ENCODE assay signal across 1 cellular context in genomic region chr1:112674440-112674985, GRCh38.
TF ChIP-seq lines count a peak whose summit lies in the region.

TSS of gene MOV10 (plus strand) at chr1:112674659. CDS start at chr1:112674913, 254 bp downstream.

TF ChIP-seq in HepG2, 621 proteins besides CTCF, POLR2A, EP300 and RAD21 (continued from another document and continues in another):
- TF ChIP-seq STAT6 (CRISPR knock-in tag; IDR thresholded peaks at IDR 0.05; ENCODE audit: borderline replicate concordance) (no peak), MAF1 (CRISPR knock-in tag; IDR thresholded peaks at IDR 0.05; ENCODE audit: borderline replicate concordance) (no peak), ZBTB37 (CRISPR knock-in tag; IDR thresholded peaks at IDR 0.05) (no peak), ZNF280B (CRISPR knock-in tag; IDR thresholded peaks at IDR 0.05; ENCODE audit: borderline replicate concordance) (peak; percentile 32; the same call in 1 of the 2 replicates), KLF6 (CRISPR knock-in tag; IDR thresholded peaks at IDR 0.05) (0 out of 2 replicates have a peak, but pooled peaks have one; percentile 12), REST (IDR thresholded peaks at IDR 0.05; ENCODE audit: borderline replicate concordance in 1 of 2, low read depth in 1 of 2, low read length in 2 of 2) (no peak), ZNF333 (CRISPR knock-in tag; IDR thresholded peaks at IDR 0.05; ENCODE audit: borderline replicate concordance) (0 out of 2 replicates have a peak, but pooled peaks have one; percentile 25), HNF1A (IDR thresholded peaks at IDR 0.05; ENCODE audit: low read depth) (no peak), HNF1A (CRISPR knock-in tag; IDR thresholded peaks at IDR 0.05; ENCODE audit: borderline replicate concordance) (peak; percentile 32; the same call in 1 of the 2 replicates), POLR2G (IDR thresholded peaks at IDR 0.05; ENCODE audit: low read depth, low read length) (peak; percentile 78), NFIB (CRISPR knock-in tag; IDR thresholded peaks at IDR 0.05; ENCODE audit: borderline replicate concordance) (no peak), FOXA1 (IDR thresholded peaks at IDR 0.05) (no peak), FOXA1 (CRISPR knock-in tag; IDR thresholded peaks at IDR 0.05) (no peak), ASH2L (IDR thresholded peaks at IDR 0.05; ENCODE audit: insufficient read length, low read depth, low read length) (peak; percentile 82), TBX2 (CRISPR knock-in tag; IDR thresholded peaks at IDR 0.05; ENCODE audit: borderline replicate concordance) (peak; percentile 47; the same call in 1 of the 2 replicates), PTBP1 (IDR thresholded peaks at IDR 0.05; ENCODE audit: low read depth, low read length, poor library complexity, severe bottlenecking) (peak; percentile 40), ZNF501 (CRISPR knock-in tag; IDR thresholded peaks at IDR 0.05) (0 out of 2 replicates have a peak, but pooled peaks have one; percentile 38), ZNF574 (CRISPR knock-in tag; IDR thresholded peaks at IDR 0.05) (peak; percentile 12; the same call in 1 of the 2 replicates), ZNF552 (CRISPR knock-in tag; IDR thresholded peaks at IDR 0.05; ENCODE audit: borderline replicate concordance) (no peak), HOXD1 (CRISPR knock-in tag; IDR thresholded peaks at IDR 0.05) (peak; percentile 29; the same call in 1 of the 2 replicates), GATAD1 (CRISPR knock-in tag; IDR thresholded peaks at IDR 0.05) (peak; percentile 5; the same call in 1 of the 2 replicates), ZFX (CRISPR knock-in tag; IDR thresholded peaks at IDR 0.05; ENCODE audit: low read depth) (peak; percentile 82), ZNF652 (CRISPR knock-in tag; IDR thresholded peaks at IDR 0.05; ENCODE audit: borderline replicate concordance, low read depth) (peak; percentile 93), KMT2B (CRISPR knock-in tag; IDR thresholded peaks at IDR 0.05) (peak; percentile 66; the same call in 1 of the 2 replicates), ZNF20 (CRISPR knock-in tag; IDR thresholded peaks at IDR 0.05) (no peak)
- TF ChIP-seq, protein P1, sequence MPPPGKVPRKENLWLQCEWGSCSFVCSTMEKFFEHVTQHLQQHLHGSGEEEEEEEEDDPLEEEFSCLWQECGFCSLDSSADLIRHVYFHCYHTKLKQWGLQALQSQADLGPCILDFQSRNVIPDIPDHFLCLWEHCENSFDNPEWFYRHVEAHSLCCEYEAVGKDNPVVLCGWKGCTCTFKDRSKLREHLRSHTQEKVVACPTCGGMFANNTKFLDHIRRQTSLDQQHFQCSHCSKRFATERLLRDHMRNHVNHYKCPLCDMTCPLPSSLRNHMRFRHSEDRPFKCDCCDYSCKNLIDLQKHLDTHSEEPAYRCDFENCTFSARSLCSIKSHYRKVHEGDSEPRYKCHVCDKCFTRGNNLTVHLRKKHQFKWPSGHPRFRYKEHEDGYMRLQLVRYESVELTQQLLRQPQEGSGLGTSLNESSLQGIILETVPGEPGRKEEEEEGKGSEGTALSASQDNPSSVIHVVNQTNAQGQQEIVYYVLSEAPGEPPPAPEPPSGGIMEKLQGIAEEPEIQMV (CRISPR knock-in tag; IDR thresholded peaks at IDR 0.05; ENCODE audit: low read depth) = no peak
- TF ChIP-seq, protein P2, sequence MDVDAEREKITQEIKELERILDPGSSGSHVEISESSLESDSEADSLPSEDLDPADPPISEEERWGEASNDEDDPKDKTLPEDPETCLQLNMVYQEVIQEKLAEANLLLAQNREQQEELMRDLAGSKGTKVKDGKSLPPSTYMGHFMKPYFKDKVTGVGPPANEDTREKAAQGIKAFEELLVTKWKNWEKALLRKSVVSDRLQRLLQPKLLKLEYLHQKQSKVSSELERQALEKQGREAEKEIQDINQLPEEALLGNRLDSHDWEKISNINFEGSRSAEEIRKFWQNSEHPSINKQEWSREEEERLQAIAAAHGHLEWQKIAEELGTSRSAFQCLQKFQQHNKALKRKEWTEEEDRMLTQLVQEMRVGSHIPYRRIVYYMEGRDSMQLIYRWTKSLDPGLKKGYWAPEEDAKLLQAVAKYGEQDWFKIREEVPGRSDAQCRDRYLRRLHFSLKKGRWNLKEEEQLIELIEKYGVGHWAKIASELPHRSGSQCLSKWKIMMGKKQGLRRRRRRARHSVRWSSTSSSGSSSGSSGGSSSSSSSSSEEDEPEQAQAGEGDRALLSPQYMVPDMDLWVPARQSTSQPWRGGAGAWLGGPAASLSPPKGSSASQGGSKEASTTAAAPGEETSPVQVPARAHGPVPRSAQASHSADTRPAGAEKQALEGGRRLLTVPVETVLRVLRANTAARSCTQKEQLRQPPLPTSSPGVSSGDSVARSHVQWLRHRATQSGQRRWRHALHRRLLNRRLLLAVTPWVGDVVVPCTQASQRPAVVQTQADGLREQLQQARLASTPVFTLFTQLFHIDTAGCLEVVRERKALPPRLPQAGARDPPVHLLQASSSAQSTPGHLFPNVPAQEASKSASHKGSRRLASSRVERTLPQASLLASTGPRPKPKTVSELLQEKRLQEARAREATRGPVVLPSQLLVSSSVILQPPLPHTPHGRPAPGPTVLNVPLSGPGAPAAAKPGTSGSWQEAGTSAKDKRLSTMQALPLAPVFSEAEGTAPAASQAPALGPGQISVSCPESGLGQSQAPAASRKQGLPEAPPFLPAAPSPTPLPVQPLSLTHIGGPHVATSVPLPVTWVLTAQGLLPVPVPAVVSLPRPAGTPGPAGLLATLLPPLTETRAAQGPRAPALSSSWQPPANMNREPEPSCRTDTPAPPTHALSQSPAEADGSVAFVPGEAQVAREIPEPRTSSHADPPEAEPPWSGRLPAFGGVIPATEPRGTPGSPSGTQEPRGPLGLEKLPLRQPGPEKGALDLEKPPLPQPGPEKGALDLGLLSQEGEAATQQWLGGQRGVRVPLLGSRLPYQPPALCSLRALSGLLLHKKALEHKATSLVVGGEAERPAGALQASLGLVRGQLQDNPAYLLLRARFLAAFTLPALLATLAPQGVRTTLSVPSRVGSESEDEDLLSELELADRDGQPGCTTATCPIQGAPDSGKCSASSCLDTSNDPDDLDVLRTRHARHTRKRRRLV (CRISPR knock-in tag; IDR thresholded peaks at IDR 0.05) = peak; percentile 73; the same call in 1 of the 2 replicates
- TF ChIP-seq, protein P3, sequence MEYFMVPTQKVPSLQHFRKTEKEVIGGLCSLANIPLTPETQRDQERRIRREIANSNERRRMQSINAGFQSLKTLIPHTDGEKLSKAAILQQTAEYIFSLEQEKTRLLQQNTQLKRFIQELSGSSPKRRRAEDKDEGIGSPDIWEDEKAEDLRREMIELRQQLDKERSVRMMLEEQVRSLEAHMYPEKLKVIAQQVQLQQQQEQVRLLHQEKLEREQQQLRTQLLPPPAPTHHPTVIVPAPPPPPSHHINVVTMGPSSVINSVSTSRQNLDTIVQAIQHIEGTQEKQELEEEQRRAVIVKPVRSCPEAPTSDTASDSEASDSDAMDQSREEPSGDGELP (IDR thresholded peaks at IDR 0.05; ENCODE audit: borderline replicate concordance, low read depth) = peak; percentile 20; the same call in 1 of the 2 replicates
